In genomic region chr12:107612508-107612907, GRCh38 we compare ENCODE assay signal across 29 cellular contexts.
"Had no signal": no experiment of that assay in that cellular context is flagged by ENCODE, and none has a peak within 500 bp of the region (broad histone marks: within the 10 kb centered on the region; RNA-seq: fewer than 3 reads in every experiment).

No MANE protein-coding gene starts in this region.

- ATAC-seq: gastrocnemius medialis; mucosa of descending colon; psoas muscle; stimulated activated naive B cell treated with anti-CD40 and anti-IgM and Interleukin-4, amounts not matched to agents 10 μg/mL and 1 μg/mL and 100 μg/mL, for 72 hours had no signal

- H2AFZ ChIP-seq: parathyroid adenoma had no signal

- DNase-seq: activated CD4-positive, alpha-beta memory T cell treated with anti-CD3 and anti-CD28 coated beads for 36 hours; activated CD4-positive, alpha-beta T cell treated with anti-CD3 and anti-CD28 coated beads, Interleukin-2, amount 10 ng/mL, durations not matched to agents 24 days and 14 days; activated CD4-positive, CD25-positive, alpha-beta regulatory T cell treated with anti-CD3 and anti-CD28 coated beads, Interleukin-2, amount 50 U/mL, for 72 hours; activated CD8-positive, alpha-beta memory T cell treated with anti-CD3 and anti-CD28 coated beads, Interleukin-2, amount 50 U/mL, for 4 hours; activated effector memory CD4-positive, alpha-beta T cell treated with anti-CD3 and anti-CD28 coated beads, Interleukin-2, amount 50 U/mL, for 16 hours; activated naive CD4-positive, alpha-beta T cell treated with anti-CD3 and anti-CD28 coated beads for 36 hours; activated naive CD8-positive, alpha-beta T cell treated with anti-CD3 and anti-CD28 coated beads for 36 hours; activated T-cell treated with anti-CD3 and anti-CD28 coated beads, Interleukin-2, amount 50 U/mL, for 1 hour; adrenal gland; aorta; caudate nucleus; dermis blood vessel endothelial cell; effector CD4-positive, alpha-beta T cell; gastrocnemius medialis; glutamatergic neuron; islet precursor cell; left ventricle myocardium inferior; mucosa of descending colon; naive B cell; occipital lobe; psoas muscle; stimulated activated CD4-positive, alpha-beta T cell treated with anti-CD3 and anti-CD28 coated beads, Interleukin-15, amount 100 ng/mL, for 24 hours; stimulated activated CD4-positive, alpha-beta T cell treated with anti-CD3 and anti-CD28 coated beads, Interleukin-2, amount 100 ng/mL, for 24 hours; stimulated activated naive B cell treated with anti-CD40 and anti-IgM and Interleukin-4, amounts not matched to agents 10 μg/mL and 1 μg/mL and 100 μg/mL, for 72 hours; T-helper 2 cell had no signal

- H3K4me1 ChIP-seq: adrenal gland, esophagus muscularis mucosa, gastrocnemius medialis, psoas muscle, tibial nerve had no signal

- H3K79me2 ChIP-seq: parathyroid adenoma had no signal

- H3K9me3 ChIP-seq: adrenal gland, esophagus muscularis mucosa, gastrocnemius medialis, left ventricle myocardium inferior, mucosa of descending colon, psoas muscle, tibial nerve had no signal

- H3K27me3 ChIP-seq: adrenal gland, gastrocnemius medialis, tibial nerve had no signal

- H3K4me3 ChIP-seq: adrenal gland, esophagus muscularis mucosa, gastrocnemius medialis, left ventricle myocardium inferior, lung, mucosa of descending colon, psoas muscle, tibial nerve had no signal

- H3K36me3 ChIP-seq: adrenal gland, esophagus muscularis mucosa, gastrocnemius medialis, left ventricle myocardium inferior, tibial nerve had no signal

- H3K27ac ChIP-seq: adrenal gland, esophagus muscularis mucosa, gastrocnemius medialis, left ventricle myocardium inferior, parathyroid adenoma, psoas muscle, tibial nerve had no signal

- H3K9ac ChIP-seq: parathyroid adenoma had no signal
